Comparison of ENCODE assay signal across 35 cellular contexts in the genomic region with DNA sequence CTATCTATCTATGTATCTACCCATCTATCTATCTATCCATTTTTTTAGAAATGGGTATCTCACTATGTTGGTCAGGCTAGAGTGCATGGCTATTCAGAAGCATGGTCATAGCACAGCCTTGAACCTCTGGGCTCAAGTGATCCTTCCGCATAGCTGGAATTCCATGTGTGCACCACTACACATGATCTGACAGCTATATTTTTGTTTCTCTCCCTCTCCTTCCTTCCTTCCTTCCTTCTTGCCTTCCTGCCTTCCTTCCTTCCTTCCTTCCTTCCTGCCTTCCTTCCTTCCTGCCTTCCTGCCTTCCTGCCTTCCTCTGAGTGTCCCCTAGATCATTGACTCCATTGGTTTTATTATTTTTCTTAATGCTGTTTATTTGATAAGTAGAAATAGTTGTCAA.
"Had no signal": no experiment of that assay in that cellular context is flagged by ENCODE, and none has a peak within 500 bp of the region (broad histone marks: within the 10 kb centered on the region; RNA-seq: fewer than 3 reads in every experiment).

No MANE protein-coding gene starts in this region.

- H3K4me3 ChIP-seq: adrenal gland, body of pancreas, breast epithelium had no signal

- DNase-seq: activated B cell treated with CpG ODN at 0.5 μM for 24 hours; activated CD4-positive, alpha-beta memory T cell treated with anti-CD3 and anti-CD28 coated beads for 36 hours; activated CD4-positive, alpha-beta T cell treated with anti-CD3 and anti-CD28 coated beads for 4 hours; activated CD4-positive, alpha-beta T cell treated with anti-CD3 and anti-CD28 coated beads, Interleukin-2, amount 10 ng/mL, durations not matched to agents 24 days and 14 days; activated CD4-positive, alpha-beta T cell treated with anti-CD3 and anti-CD28 coated beads, Interleukin-2, amount 50 U/mL, for 1 hour; activated CD4-positive, alpha-beta T cell treated with anti-CD3 and anti-CD28 coated beads, Interleukin-2, amount 50 U/mL, for 4 hours; activated CD4-positive, CD25-positive, alpha-beta regulatory T cell treated with anti-CD3 and anti-CD28 coated beads, Interleukin-2, amount 50 U/mL, for 72 hours; activated CD8-positive, alpha-beta memory T cell treated with anti-CD3 and anti-CD28 coated beads, Interleukin-2, amount 50 U/mL, for 4 hours; activated CD8-positive, alpha-beta T cell treated with anti-CD3 and anti-CD28 coated beads for 36 hours; activated effector memory CD4-positive, alpha-beta T cell treated with anti-CD3 and anti-CD28 coated beads, Interleukin-2, amount 50 U/mL, for 16 hours; activated gamma-delta T cell treated with Interleukin-2 at 50 U/mL for 16 hours; activated naive CD4-positive, alpha-beta T cell; activated naive CD4-positive, alpha-beta T cell treated with anti-CD3 and anti-CD28 coated beads for 36 hours; activated naive CD4-positive, alpha-beta T cell treated with anti-CD3 and anti-CD28 coated beads, Interleukin-2, amount 50 U/mL, for 16 hours; activated naive CD8-positive, alpha-beta T cell treated with anti-CD3 and anti-CD28 coated beads for 36 hours; activated T-cell treated with anti-CD3 and anti-CD28 coated beads for 4 hours; activated T-cell treated with anti-CD3 and anti-CD28 coated beads, Interleukin-2, amount 50 U/mL, for 1 hour; activated T-cell treated with anti-CD3 and anti-CD28 coated beads, Interleukin-2, amount 50 U/mL, for 4 hours; activated T-cell treated with anti-CD3 and anti-CD28 coated beads, Interleukin-2, amount 50 U/mL, for 72 hours; adrenal gland; amniotic stem cell; aorta; body of pancreas; brain microvascular endothelial cell; central memory CD4-positive, alpha-beta T cell; T-helper 1 cell; T-helper 2 cell; T-helper 9 cell had no signal

- H3K27me3 ChIP-seq: adrenal gland, body of pancreas, brain microvascular endothelial cell, breast epithelium had no signal

- H3K4me1 ChIP-seq: adrenal gland, body of pancreas, breast epithelium had no signal

- H3K27ac Mint-ChIP-seq: activated B cell treated with CpG ODN at 0.5 μM for 24 hours; activated CD4-positive, alpha-beta memory T cell treated with anti-CD3 and anti-CD28 coated beads for 36 hours; activated CD4-positive, alpha-beta T cell treated with anti-CD3 and anti-CD28 coated beads, Interleukin-2, amount 10 ng/mL, durations not matched to agents 24 days and 14 days; activated CD8-positive, alpha-beta T cell treated with anti-CD3 and anti-CD28 coated beads for 36 hours; activated naive CD4-positive, alpha-beta T cell treated with anti-CD3 and anti-CD28 coated beads for 36 hours; activated naive CD4-positive, alpha-beta T cell treated with anti-CD3 and anti-CD28 coated beads, Interleukin-2, amount 50 U/mL, for 72 hours; activated naive CD8-positive, alpha-beta T cell treated with anti-CD3 and anti-CD28 coated beads for 36 hours; activated T-cell treated with anti-CD3 and anti-CD28 coated beads, Interleukin-2, amount 50 U/mL, for 72 hours; activated T-helper 1 cell treated with anti-CD3 and anti-CD28 coated beads, Interleukin-12 subunit alpha, Interleukin-12 subunit beta, Interleukin-2, Interleukin-4 antibody, amounts not matched to agents 30 ng/mL and 10 ng/mL and 1 ng/mL, durations not matched to agents 14 hours and 24 hours and 36 hours; activated T-helper 17 cell treated with anti-CD3 and anti-CD28 coated beads, Interleukin-2, amount 50 U/mL, for 72 hours; T-helper 1 cell treated with Interleukin-12 subunit alpha and Interleukin-12 subunit beta and Interleukin-4 antibody, amounts not matched to agents 30 μg/mL and 1 μg/mL, for 36 hours; T-helper 2 cell treated with Interferon-gamma antibody and Interleukin-4, amounts not matched to agents 5 μg/mL and 100 μg/mL, for 36 hours had no signal

- H3K36me3 Mint-ChIP-seq: activated CD4-positive, alpha-beta memory T cell treated with anti-CD3 and anti-CD28 coated beads for 36 hours; activated naive CD4-positive, alpha-beta T cell treated with anti-CD3 and anti-CD28 coated beads, Interleukin-2, amount 50 U/mL, for 72 hours; activated naive CD8-positive, alpha-beta T cell treated with anti-CD3 and anti-CD28 coated beads for 36 hours had no signal

- ATAC-seq: activated CD8-positive, alpha-beta T cell treated with anti-CD3 and anti-CD28 coated beads for 36 hours; activated naive CD4-positive, alpha-beta T cell treated with anti-CD3 and anti-CD28 coated beads, Interleukin-2, amount 50 U/mL, for 72 hours; activated T-cell treated with anti-CD3 and anti-CD28 coated beads, Interleukin-2, amount 50 U/mL, for 4 hours; activated T-cell treated with anti-CD3 and anti-CD28 coated beads, Interleukin-2, amount 50 U/mL, for 72 hours; activated T-helper 17 cell treated with anti-CD3 and anti-CD28 coated beads, Interleukin-2, amount 50 U/mL, for 72 hours; body of pancreas had no signal

- H3K27me3 Mint-ChIP-seq: activated CD4-positive, alpha-beta T cell treated with anti-CD3 and anti-CD28 coated beads, Interleukin-2, amount 10 ng/mL, durations not matched to agents 24 days and 14 days had no signal

- H3K4me1 Mint-ChIP-seq: activated B cell treated with CpG ODN at 0.5 μM for 24 hours; activated CD4-positive, alpha-beta T cell treated with anti-CD3 and anti-CD28 coated beads, Interleukin-2, amount 10 ng/mL, durations not matched to agents 24 days and 14 days; activated naive CD8-positive, alpha-beta T cell treated with anti-CD3 and anti-CD28 coated beads for 36 hours; activated T-helper 17 cell treated with anti-CD3 and anti-CD28 coated beads, Interleukin-2, amount 50 U/mL, for 72 hours had no signal

- H3K36me3 ChIP-seq: adrenal gland, brain microvascular endothelial cell, breast epithelium had no signal

- H3K4me3 Mint-ChIP-seq: activated B cell treated with CpG ODN at 0.5 μM for 24 hours; activated CD4-positive, alpha-beta memory T cell treated with anti-CD3 and anti-CD28 coated beads for 36 hours; activated CD4-positive, alpha-beta T cell treated with anti-CD3 and anti-CD28 coated beads, Interleukin-2, amount 10 ng/mL, durations not matched to agents 24 days and 14 days; activated CD8-positive, alpha-beta T cell treated with anti-CD3 and anti-CD28 coated beads for 36 hours; activated naive CD4-positive, alpha-beta T cell treated with anti-CD3 and anti-CD28 coated beads for 36 hours; activated naive CD8-positive, alpha-beta T cell treated with anti-CD3 and anti-CD28 coated beads for 36 hours; activated T-cell treated with anti-CD3 and anti-CD28 coated beads, Interleukin-2, amount 50 U/mL, for 4 hours; activated T-cell treated with anti-CD3 and anti-CD28 coated beads, Interleukin-2, amount 50 U/mL, for 72 hours; activated T-helper 1 cell treated with anti-CD3 and anti-CD28 coated beads, Interleukin-12 subunit alpha, Interleukin-12 subunit beta, Interleukin-2, Interleukin-4 antibody, amounts not matched to agents 30 ng/mL and 10 ng/mL and 1 ng/mL, durations not matched to agents 14 hours and 24 hours and 36 hours; activated T-helper 17 cell treated with anti-CD3 and anti-CD28 coated beads, Interleukin-2, amount 50 U/mL, for 72 hours; T-helper 1 cell treated with Interleukin-12 subunit alpha and Interleukin-12 subunit beta and Interleukin-4 antibody, amounts not matched to agents 30 μg/mL and 1 μg/mL, for 36 hours; T-helper 2 cell treated with Interferon-gamma antibody and Interleukin-4, amounts not matched to agents 5 μg/mL and 100 μg/mL, for 36 hours had no signal

- H3K9me3 Mint-ChIP-seq: activated B cell treated with CpG ODN at 0.5 μM for 24 hours; activated CD8-positive, alpha-beta T cell treated with anti-CD3 and anti-CD28 coated beads for 36 hours; activated naive CD4-positive, alpha-beta T cell treated with anti-CD3 and anti-CD28 coated beads for 36 hours; activated naive CD4-positive, alpha-beta T cell treated with anti-CD3 and anti-CD28 coated beads, Interleukin-2, amount 50 U/mL, for 72 hours; activated naive CD8-positive, alpha-beta T cell treated with anti-CD3 and anti-CD28 coated beads for 36 hours; activated T-cell treated with anti-CD3 and anti-CD28 coated beads, Interleukin-2, amount 50 U/mL, for 4 hours; T-helper 1 cell treated with Interleukin-12 subunit alpha and Interleukin-12 subunit beta and Interleukin-4 antibody, amounts not matched to agents 30 μg/mL and 1 μg/mL, for 36 hours; T-helper 2 cell treated with Interferon-gamma antibody and Interleukin-4, amounts not matched to agents 5 μg/mL and 100 μg/mL, for 36 hours had no signal

- H3K9me3 ChIP-seq: adrenal gland, body of pancreas had no signal

- H3K27ac ChIP-seq: adrenal gland, body of pancreas, brain microvascular endothelial cell, breast epithelium, VCaP had no signal
